1 cellular context compared by ENCODE assay signal in the genomic region with DNA sequence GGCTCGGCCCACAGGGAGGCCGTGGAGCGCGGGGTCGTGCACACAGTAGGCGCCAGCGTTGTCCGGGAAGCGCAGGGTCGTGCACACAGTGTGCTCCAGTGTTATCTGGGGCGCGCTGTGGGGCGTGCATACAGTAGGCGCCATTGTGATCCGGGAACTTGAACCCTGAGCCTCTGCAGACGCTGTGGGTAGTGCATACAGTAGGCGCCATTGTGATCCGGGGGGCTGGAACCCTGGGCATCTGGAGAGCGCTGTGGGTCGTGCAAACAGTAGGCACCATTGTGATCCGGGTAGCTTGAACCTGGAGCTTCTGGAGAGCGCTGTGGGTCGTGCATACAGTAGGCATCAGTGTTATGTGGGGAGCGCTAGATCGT.
TF ChIP-seq lines count a peak whose summit lies in the region.

No MANE protein-coding gene starts in this region.

TF ChIP-seq in HEK293, 187 proteins besides CTCF, POLR2A, EP300 and RAD21 (continued from another document):
- TF ChIP-seq, protein P1, sequence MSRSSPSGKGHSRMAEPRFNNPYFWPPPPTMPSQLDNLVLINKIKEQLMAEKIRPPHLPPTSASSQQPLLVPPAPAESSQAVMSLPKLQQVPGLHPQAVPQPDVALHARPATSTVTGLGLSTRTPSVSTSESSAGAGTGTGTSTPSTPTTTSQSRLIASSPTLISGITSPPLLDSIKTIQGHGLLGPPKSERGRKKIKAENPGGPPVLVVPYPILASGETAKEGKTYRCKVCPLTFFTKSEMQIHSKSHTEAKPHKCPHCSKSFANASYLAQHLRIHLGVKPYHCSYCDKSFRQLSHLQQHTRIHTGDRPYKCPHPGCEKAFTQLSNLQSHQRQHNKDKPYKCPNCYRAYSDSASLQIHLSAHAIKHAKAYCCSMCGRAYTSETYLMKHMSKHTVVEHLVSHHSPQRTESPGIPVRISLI (tag by site-specific recombination; IDR thresholded peaks at IDR 0.05) = no peak
- TF ChIP-seq ZNF548 (tag by site-specific recombination; IDR thresholded peaks at IDR 0.05) = no peak
- TF ChIP-seq ZNF394 (tag by site-specific recombination; IDR thresholded peaks at IDR 0.05; ENCODE audit: borderline replicate concordance) = no peak
- no peak for TF ChIP-seq ZNF184 (tag by site-specific recombination; IDR thresholded peaks at IDR 0.05)
- no peak for TF ChIP-seq ZBTB48 (tag by site-specific recombination; IDR thresholded peaks at IDR 0.05)
- TF ChIP-seq HOXC10 (CRISPR knock-in tag; IDR thresholded peaks at IDR 0.05) = no peak
- TF ChIP-seq, protein P2, sequence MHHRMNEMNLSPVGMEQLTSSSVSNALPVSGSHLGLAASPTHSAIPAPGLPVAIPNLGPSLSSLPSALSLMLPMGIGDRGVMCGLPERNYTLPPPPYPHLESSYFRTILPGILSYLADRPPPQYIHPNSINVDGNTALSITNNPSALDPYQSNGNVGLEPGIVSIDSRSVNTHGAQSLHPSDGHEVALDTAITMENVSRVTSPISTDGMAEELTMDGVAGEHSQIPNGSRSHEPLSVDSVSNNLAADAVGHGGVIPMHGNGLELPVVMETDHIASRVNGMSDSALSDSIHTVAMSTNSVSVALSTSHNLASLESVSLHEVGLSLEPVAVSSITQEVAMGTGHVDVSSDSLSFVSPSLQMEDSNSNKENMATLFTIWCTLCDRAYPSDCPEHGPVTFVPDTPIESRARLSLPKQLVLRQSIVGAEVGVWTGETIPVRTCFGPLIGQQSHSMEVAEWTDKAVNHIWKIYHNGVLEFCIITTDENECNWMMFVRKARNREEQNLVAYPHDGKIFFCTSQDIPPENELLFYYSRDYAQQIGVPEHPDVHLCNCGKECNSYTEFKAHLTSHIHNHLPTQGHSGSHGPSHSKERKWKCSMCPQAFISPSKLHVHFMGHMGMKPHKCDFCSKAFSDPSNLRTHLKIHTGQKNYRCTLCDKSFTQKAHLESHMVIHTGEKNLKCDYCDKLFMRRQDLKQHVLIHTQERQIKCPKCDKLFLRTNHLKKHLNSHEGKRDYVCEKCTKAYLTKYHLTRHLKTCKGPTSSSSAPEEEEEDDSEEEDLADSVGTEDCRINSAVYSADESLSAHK (tag by site-specific recombination; IDR thresholded peaks at IDR 0.05) = no peak
- TF ChIP-seq, protein P3, sequence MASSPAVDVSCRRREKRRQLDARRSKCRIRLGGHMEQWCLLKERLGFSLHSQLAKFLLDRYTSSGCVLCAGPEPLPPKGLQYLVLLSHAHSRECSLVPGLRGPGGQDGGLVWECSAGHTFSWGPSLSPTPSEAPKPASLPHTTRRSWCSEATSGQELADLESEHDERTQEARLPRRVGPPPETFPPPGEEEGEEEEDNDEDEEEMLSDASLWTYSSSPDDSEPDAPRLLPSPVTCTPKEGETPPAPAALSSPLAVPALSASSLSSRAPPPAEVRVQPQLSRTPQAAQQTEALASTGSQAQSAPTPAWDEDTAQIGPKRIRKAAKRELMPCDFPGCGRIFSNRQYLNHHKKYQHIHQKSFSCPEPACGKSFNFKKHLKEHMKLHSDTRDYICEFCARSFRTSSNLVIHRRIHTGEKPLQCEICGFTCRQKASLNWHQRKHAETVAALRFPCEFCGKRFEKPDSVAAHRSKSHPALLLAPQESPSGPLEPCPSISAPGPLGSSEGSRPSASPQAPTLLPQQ (tag by site-specific recombination; IDR thresholded peaks at IDR 0.05) = no peak
- TF ChIP-seq YY1 (tag by site-specific recombination; IDR thresholded peaks at IDR 0.05) = no peak
- TF ChIP-seq HOXA7 (CRISPR knock-in tag; IDR thresholded peaks at IDR 0.05; ENCODE audit: borderline replicate concordance) = no peak
- TF ChIP-seq ZNF747 (tag by site-specific recombination; IDR thresholded peaks at IDR 0.05) = no peak
- TF ChIP-seq, protein P4, sequence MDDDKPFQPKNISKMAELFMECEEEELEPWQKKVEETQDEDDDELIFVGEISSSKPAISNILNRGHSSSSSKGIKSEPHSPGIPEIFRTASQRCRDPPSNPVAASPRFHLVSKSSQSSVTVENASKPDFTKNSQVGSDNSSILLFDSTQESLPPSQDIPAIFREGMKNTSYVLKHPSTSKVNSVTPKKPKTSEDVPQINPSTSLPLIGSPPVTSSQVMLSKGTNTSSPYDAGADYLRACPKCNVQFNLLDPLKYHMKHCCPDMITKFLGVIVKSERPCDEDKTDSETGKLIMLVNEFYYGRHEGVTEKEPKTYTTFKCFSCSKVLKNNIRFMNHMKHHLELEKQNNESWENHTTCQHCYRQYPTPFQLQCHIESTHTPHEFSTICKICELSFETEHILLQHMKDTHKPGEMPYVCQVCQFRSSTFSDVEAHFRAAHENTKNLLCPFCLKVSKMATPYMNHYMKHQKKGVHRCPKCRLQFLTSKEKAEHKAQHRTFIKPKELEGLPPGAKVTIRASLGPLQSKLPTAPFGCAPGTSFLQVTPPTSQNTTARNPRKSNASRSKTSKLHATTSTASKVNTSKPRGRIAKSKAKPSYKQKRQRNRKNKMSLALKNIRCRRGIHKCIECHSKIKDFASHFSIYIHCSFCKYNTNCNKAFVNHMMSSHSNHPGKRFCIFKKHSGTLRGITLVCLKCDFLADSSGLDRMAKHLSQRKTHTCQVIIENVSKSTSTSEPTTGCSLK (tag by site-specific recombination; IDR thresholded peaks at IDR 0.05) = no peak
- peak; percentile 41 for TF ChIP-seq ZBTB8A (tag by site-specific recombination; IDR thresholded peaks at IDR 0.05)
- TF ChIP-seq, protein P5, sequence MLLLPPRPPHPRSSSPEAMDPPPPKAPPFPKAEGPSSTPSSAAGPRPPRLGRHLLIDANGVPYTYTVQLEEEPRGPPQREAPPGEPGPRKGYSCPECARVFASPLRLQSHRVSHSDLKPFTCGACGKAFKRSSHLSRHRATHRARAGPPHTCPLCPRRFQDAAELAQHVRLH (tag by site-specific recombination; IDR thresholded peaks at IDR 0.05) = 0 out of 2 replicates have a peak, but pooled peaks have one; percentile 37
- TF ChIP-seq ZNF792 (tag by site-specific recombination; IDR thresholded peaks at IDR 0.05) = peak; percentile 100
- no peak for TF ChIP-seq ZNF214 (tag by site-specific recombination; IDR thresholded peaks at IDR 0.05; ENCODE audit: borderline replicate concordance)
- no peak for TF ChIP-seq ZNF510 (tag by site-specific recombination; IDR thresholded peaks at IDR 0.05; ENCODE audit: insufficient replicate concordance)
- no peak for TF ChIP-seq ZNF423 (tag by site-specific recombination; IDR thresholded peaks at IDR 0.05)
- no peak for TF ChIP-seq ZNF146 (tag by site-specific recombination; IDR thresholded peaks at IDR 0.05)
- TF ChIP-seq ZBTB20 (tag by site-specific recombination; IDR thresholded peaks at IDR 0.05) = no peak
